In genomic region chr11:61963016-61963281, GRCh38 we compare ENCODE assay signal across 10 cellular contexts. TPM values are rescaled to one million over a fixed set of nuclear protein-coding genes. Genes with fewer than 3 reads are reported as not detected.
DNase-seq lines count a peak whose midpoint lies in the region; ATAC-seq and TF ChIP-seq lines count a peak whose summit lies in the region.
"Had no signal": no experiment of that assay in that cellular context is flagged by ENCODE, and none has a peak within 500 bp of the region (broad histone marks: within the 10 kb centered on the region; RNA-seq: fewer than 3 reads in every experiment).

No MANE protein-coding gene starts in this region.

- H3K27me3 ChIP-seq in layer of hippocampus (ENCODE audit: control insufficient read depth, insufficient read depth, low read length) = no peaks in the 10 kb centered on the region

- POLR2A ChIA-PET in activated B cell treated with CpG ODN at 0.5 μM for 24 hours (lab: Charles Lee) = interaction anchor here (0.8 to 2.3 kb wide), 11 partner anchors 10 to 606 kb away, joined by 3 to 24 read pairs (median 7); no protein-coding TSS in a partner anchor

- DNase-seq in activated B cell treated with CpG ODN at 0.5 μM for 24 hours (no peak), NOMO-1 treated with DMSO at 0.1 percent for 48 hours (lab: John Stamatoyannopoulos, UW; ENCODE audit: unreplicated experiment) (no peak), activated gamma-delta T cell (lab: John Stamatoyannopoulos, UW) (no peak)
- DNase-seq in stimulated activated effector memory CD8-positive, alpha-beta T cell treated with anti-CD3 and anti-CD28 coated beads, Interleukin-12 subunit alpha, Interleukin-12 subunit beta, amount 100 ng/mL, for 72 hours (ENCODE audit: low spot score in 2 of 2) = no peak
- DNase-seq: NCI-H187 had no signal

- TF ChIP-seq CTCF in activated B cell treated with CpG ODN at 0.5 μM for 24 hours (IDR thresholded peaks at IDR 0.05) = no peak

- H3K27ac Mint-ChIP-seq in activated B cell treated with CpG ODN at 0.5 μM for 24 hours = peak overlapping the region; percentile 96
- H3K27ac Mint-ChIP-seq in stimulated activated effector memory CD8-positive, alpha-beta T cell treated with anti-CD3 and anti-CD28 coated beads, Interleukin-12 subunit alpha, Interleukin-12 subunit beta, amount 100 ng/mL, for 72 hours = peak overlapping the region; percentile 75

- CTCF ChIA-PET in activated B cell treated with CpG ODN at 0.5 μM for 24 hours (lab: Charles Lee) = interaction anchor here (1.0 to 3.2 kb wide), 5 partner anchors 10 to 119 kb away, joined by 3 to 23 read pairs (median 8); no protein-coding TSS in a partner anchor

- peaks cover 57% of the 10 kb centered on the region for H3K36me3 Mint-ChIP-seq in activated B cell treated with CpG ODN at 0.5 μM for 24 hours (ENCODE audit: low read depth)
- H3K36me3 Mint-ChIP-seq in stimulated activated effector memory CD8-positive, alpha-beta T cell treated with anti-CD3 and anti-CD28 coated beads, Interleukin-12 subunit alpha, Interleukin-12 subunit beta, amount 100 ng/mL, for 72 hours = peaks cover 46% of the 10 kb centered on the region

- H3K27ac ChIP-seq in layer of hippocampus (ENCODE audit: low read depth, low read length) = peak overlapping the region; percentile 96
- H3K27ac ChIP-seq: VCaP had no signal

- no peak for ATAC-seq in activated B cell treated with CpG ODN at 0.5 μM for 24 hours (ENCODE audit: low read depth)
- ATAC-seq in stimulated activated effector memory CD8-positive, alpha-beta T cell treated with anti-CD3 and anti-CD28 coated beads, Interleukin-12 subunit alpha, Interleukin-12 subunit beta, amount 100 ng/mL, for 72 hours = no peak
- ATAC-seq in HG02678 (IDR thresholded peaks at IDR 0.05; ENCODE audit: unreplicated experiment) = no peak
- ATAC-seq in GM18907 (IDR thresholded peaks at IDR 0.05; ENCODE audit: unreplicated experiment) = no peak

- peaks cover 63% of the 10 kb centered on the region for H3K4me1 Mint-ChIP-seq in activated B cell treated with CpG ODN at 0.5 μM for 24 hours
- peaks cover 32% of the 10 kb centered on the region for H3K4me1 Mint-ChIP-seq in stimulated activated effector memory CD8-positive, alpha-beta T cell treated with anti-CD3 and anti-CD28 coated beads, Interleukin-12 subunit alpha, Interleukin-12 subunit beta, amount 100 ng/mL, for 72 hours

- TF ChIP-seq POLR2A in GM18951 (IDR thresholded peaks at IDR 0.05; ENCODE audit: extremely low read depth, insufficient read depth, insufficient read length) = peak; percentile 50

- H3K9me3 Mint-ChIP-seq in activated B cell treated with CpG ODN at 0.5 μM for 24 hours = no peaks in the 10 kb centered on the region
- H3K9me3 Mint-ChIP-seq in stimulated activated effector memory CD8-positive, alpha-beta T cell treated with anti-CD3 and anti-CD28 coated beads, Interleukin-12 subunit alpha, Interleukin-12 subunit beta, amount 100 ng/mL, for 72 hours = no peaks in the 10 kb centered on the region

- intact Hi-C loops in activated B cell treated with CpG ODN at 0.5 μM for 24 hours (cut with micrococcal nuclease) = loop anchor here (1.0 kb wide), 3 partner anchors 8 to 71 kb away; no protein-coding TSS in a partner anchor

- peak overlapping the region; percentile 80 for H3K4me3 Mint-ChIP-seq in activated B cell treated with CpG ODN at 0.5 μM for 24 hours
- no peak overlapping the region for H3K4me3 Mint-ChIP-seq in stimulated activated effector memory CD8-positive, alpha-beta T cell treated with anti-CD3 and anti-CD28 coated beads, Interleukin-12 subunit alpha, Interleukin-12 subunit beta, amount 100 ng/mL, for 72 hours

- no peaks in the 10 kb centered on the region for H3K27me3 Mint-ChIP-seq in activated B cell treated with CpG ODN at 0.5 μM for 24 hours

- in situ Hi-C loops in GM18951 (cut with MboI; ENCODE audit: low sequenced_read_pairs, unreplicated experiment) = no loop called here

RNA-seq across cellular contexts. Expression of gene FTH1, which starts 4.5 kb away (rescaled TPM):
- total RNA-seq in activated B cell treated with CpG ODN at 0.5 μM for 24 hours = 865 and 906 TPM in 2 replicates

RNA-seq across cellular contexts. Expression of gene BEST1, which starts 12.8 kb away (rescaled TPM):
- 0.16 and 0.44 TPM in 2 replicates for total RNA-seq in activated B cell treated with CpG ODN at 0.5 μM for 24 hours

RNA-seq across cellular contexts. Expression of gene RAB3IL1, which starts 45.6 kb away (rescaled TPM):
- total RNA-seq in activated B cell treated with CpG ODN at 0.5 μM for 24 hours = not detected in 2 replicates
